ENCODE assay signal across 8 cellular contexts in the genomic region with DNA sequence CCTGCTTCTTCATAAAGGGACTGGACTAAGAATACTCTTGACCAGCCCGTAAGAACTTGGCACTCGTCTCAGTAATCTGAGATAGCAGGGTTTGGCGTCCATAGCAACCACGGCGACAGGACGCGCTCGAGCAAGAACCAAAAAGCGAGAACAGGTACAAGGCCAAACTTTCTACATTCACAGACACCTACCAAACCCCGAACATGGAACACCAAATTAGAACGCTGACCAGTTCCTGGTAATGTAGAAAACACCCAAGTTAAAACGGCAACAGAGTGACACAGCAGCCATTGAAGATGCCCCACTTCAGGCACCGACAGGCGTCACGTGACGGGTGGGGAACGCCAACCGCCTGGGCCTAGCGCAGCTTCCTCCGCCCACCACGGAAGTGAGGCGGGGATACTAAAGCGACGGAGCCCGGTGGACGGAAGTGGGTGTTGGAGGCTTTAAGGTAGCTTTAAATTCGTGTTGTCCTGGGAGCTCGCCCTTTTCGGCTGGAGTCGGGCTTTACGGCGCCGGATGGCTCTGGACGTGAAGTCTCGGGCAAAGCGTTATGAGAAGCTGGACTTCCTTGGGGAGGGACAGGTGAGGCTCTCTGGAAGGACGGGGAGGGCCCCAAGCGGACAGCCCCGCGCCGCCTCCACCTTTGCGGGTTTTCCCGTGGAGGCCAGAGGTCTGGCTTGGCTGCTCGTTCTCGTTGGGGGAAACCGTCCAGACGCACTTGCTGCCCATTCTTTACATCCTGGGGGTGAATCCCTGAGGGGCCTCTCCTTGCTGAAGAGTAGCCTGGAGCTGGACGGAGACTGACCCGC. TPM values are rescaled to one million over a fixed set of nuclear protein-coding genes. Genes with fewer than 3 reads are reported as not detected.
DNase-seq lines count a peak whose midpoint lies in the region; ATAC-seq and TF ChIP-seq lines count a peak whose summit lies in the region.

A gene (plus strand): TSS at position 430 of the 812 bp plus-strand sequence. CDS start 90 bp downstream, at position 520.

- H3K27ac Mint-ChIP-seq in T-helper 1 cell treated with Interleukin-12 subunit alpha and Interleukin-12 subunit beta and Interleukin-4 antibody, amounts not matched to agents 30 μg/mL and 1 μg/mL, for 36 hours = peak within 1 kb of the TSS; percentile 81
- peak within 1 kb of the TSS; percentile 88 for H3K27ac Mint-ChIP-seq in progenitor cell of endocrine pancreas

- peak within 1 kb of the TSS; percentile 90 for H3K27ac ChIP-seq in left ventricle myocardium inferior (replicated peaks)

- H3K4me1 ChIP-seq in left ventricle myocardium inferior = peaks cover 31% of the 10 kb centered on the region

- peaks cover 21% of the 10 kb centered on the region for H3K36me3 ChIP-seq in left ventricle myocardium inferior

- H3K4me3 ChIP-seq in left ventricle myocardium inferior = peak within 1 kb of the TSS; percentile 91

- DNase-seq in GM13977 (ENCODE audit: low spot score) (peak; percentile 90), NCI-H1694 (lab: John Stamatoyannopoulos, UW) (peak; percentile 71), amniotic stem cell (lab: John Stamatoyannopoulos, UW) (peak; percentile 90), left ventricle myocardium inferior (peak; percentile 93), progenitor cell of endocrine pancreas (ENCODE audit: low spot score, unreplicated experiment) (peak; percentile 77), ureter (ENCODE audit: low spot score) (peak; percentile 94)

- H3K27me3 ChIP-seq in left ventricle myocardium inferior (ENCODE audit: low read depth) = no peaks in the 10 kb centered on the region

- peak within 1 kb of the TSS; percentile 97 for H3K4me3 Mint-ChIP-seq in T-helper 1 cell treated with Interleukin-12 subunit alpha and Interleukin-12 subunit beta and Interleukin-4 antibody, amounts not matched to agents 30 μg/mL and 1 μg/mL, for 36 hours
- H3K4me3 Mint-ChIP-seq in progenitor cell of endocrine pancreas (ENCODE audit: low read depth) = peak within 1 kb of the TSS; percentile 93

- in situ Hi-C loops in GM13977 (cut with MboI; ENCODE audit: low pct_unique_long_range_greater_than_20kb, low sequenced_read_pairs, unreplicated experiment) = no loop called here

- no peaks in the 10 kb centered on the region for H3K27me3 Mint-ChIP-seq in T-helper 1 cell treated with Interleukin-12 subunit alpha and Interleukin-12 subunit beta and Interleukin-4 antibody, amounts not matched to agents 30 μg/mL and 1 μg/mL, for 36 hours (ENCODE audit: low read depth)
- H3K27me3 Mint-ChIP-seq in progenitor cell of endocrine pancreas = no peaks in the 10 kb centered on the region

- H3K4me1 Mint-ChIP-seq in T-helper 1 cell treated with Interleukin-12 subunit alpha and Interleukin-12 subunit beta and Interleukin-4 antibody, amounts not matched to agents 30 μg/mL and 1 μg/mL, for 36 hours (ENCODE audit: low read depth) = peaks cover 26% of the 10 kb centered on the region
- peaks cover 20% of the 10 kb centered on the region for H3K4me1 Mint-ChIP-seq in progenitor cell of endocrine pancreas (ENCODE audit: low read depth)

- no peak for TF ChIP-seq CTCF in GM13977 (IDR thresholded peaks at IDR 0.05; ENCODE audit: extremely low read depth, insufficient read depth, missing control alignments)
- no peak for TF ChIP-seq CTCF in left ventricle myocardium inferior (IDR thresholded peaks at IDR 0.05; ENCODE audit: borderline replicate concordance)
- TF ChIP-seq CTCF in progenitor cell of endocrine pancreas (IDR thresholded peaks at IDR 0.05; ENCODE audit: unreplicated experiment) = no peak

- H3K9me3 Mint-ChIP-seq in T-helper 1 cell treated with Interleukin-12 subunit alpha and Interleukin-12 subunit beta and Interleukin-4 antibody, amounts not matched to agents 30 μg/mL and 1 μg/mL, for 36 hours = no peaks in the 10 kb centered on the region
- no peaks in the 10 kb centered on the region for H3K9me3 Mint-ChIP-seq in progenitor cell of endocrine pancreas (ENCODE audit: low read depth)

- H3K9me3 ChIP-seq in left ventricle myocardium inferior (replicated peaks) = no peaks in the 10 kb centered on the region

- peak; percentile 96 for ATAC-seq in HG02884 (IDR thresholded peaks at IDR 0.05; ENCODE audit: unreplicated experiment)

- intact Hi-C loops in left ventricle myocardium inferior (cut with micrococcal nuclease) = loop anchor here (10.0 kb wide), 1 partner anchor 140 kb away; a partner anchor contains a TSS

- H3K36me3 Mint-ChIP-seq in T-helper 1 cell treated with Interleukin-12 subunit alpha and Interleukin-12 subunit beta and Interleukin-4 antibody, amounts not matched to agents 30 μg/mL and 1 μg/mL, for 36 hours (ENCODE audit: low read depth) = peaks cover 12% of the 10 kb centered on the region
- H3K36me3 Mint-ChIP-seq in progenitor cell of endocrine pancreas (ENCODE audit: insufficient read depth) = peaks cover 10% of the 10 kb centered on the region

RNA-seq across cellular contexts. Expression of the gene that starts here (rescaled TPM):
- total RNA-seq in left ventricle myocardium inferior (10.5 TPM), progenitor cell of endocrine pancreas (30.8 TPM in 2 replicates), ureter (16.2 TPM)

Comparison
In these comparisons a context has a peak if more than half of its experiments do, and no peak if none do; other contexts are left out.
1. Peak in every context shown above with its lines: DNase-seq, ATAC-seq, H3K4me3 ChIP-seq and H3K27ac ChIP-seq.